In genomic region chr13:112897956-112898785, GRCh38 we compare ENCODE assay signal across 17 cellular contexts.
"Had no signal": no experiment of that assay in that cellular context is flagged by ENCODE, and none has a peak within 500 bp of the region (broad histone marks: within the 10 kb centered on the region; RNA-seq: fewer than 3 reads in every experiment).

No MANE protein-coding gene starts in this region.

- H3K36me3 ChIP-seq: tibial artery, uterus had no signal

- H3K4me3 Mint-ChIP-seq: activated CD4-positive, alpha-beta T cell treated with anti-CD3 and anti-CD28 coated beads, Interleukin-2, amount 10 ng/mL, durations not matched to agents 7 days and 5 days; activated naive CD8-positive, alpha-beta T cell treated with anti-CD3 and anti-CD28 coated beads for 36 hours; activated T-cell treated with anti-CD3 and anti-CD28 coated beads, Interleukin-2, amount 50 U/mL, for 4 hours; brain; T-cell had no signal

- H3K4me3 ChIP-seq: dorsolateral prefrontal cortex, tibial artery, uterus had no signal

- ATAC-seq: activated T-cell treated with anti-CD3 and anti-CD28 coated beads, Interleukin-2, amount 50 U/mL, for 4 hours; SK-N-SH treated with all-trans-retinoic acid at 6 μM for 48 hours; T-cell had no signal

- H3K27ac Mint-ChIP-seq: activated CD4-positive, alpha-beta T cell treated with anti-CD3 and anti-CD28 coated beads, Interleukin-2, amount 10 ng/mL, durations not matched to agents 7 days and 5 days; activated naive CD8-positive, alpha-beta T cell treated with anti-CD3 and anti-CD28 coated beads for 36 hours; T-cell had no signal

- H3K9me3 ChIP-seq: tibial artery, uterus had no signal

- H3K4me1 ChIP-seq: parathyroid adenoma had no signal

- H3K36me3 Mint-ChIP-seq: activated naive CD8-positive, alpha-beta T cell treated with anti-CD3 and anti-CD28 coated beads for 36 hours; brain; T-cell had no signal

- H3K9me3 Mint-ChIP-seq: activated CD4-positive, alpha-beta T cell treated with anti-CD3 and anti-CD28 coated beads, Interleukin-2, amount 10 ng/mL, durations not matched to agents 7 days and 5 days; activated naive CD8-positive, alpha-beta T cell treated with anti-CD3 and anti-CD28 coated beads for 36 hours; activated T-cell treated with anti-CD3 and anti-CD28 coated beads, Interleukin-2, amount 50 U/mL, for 4 hours; T-cell had no signal

- H3K27ac ChIP-seq: epithelial cell of prostate, parathyroid adenoma, tibial artery, uterus had no signal

- DNase-seq: activated CD4-positive, alpha-beta T cell treated with anti-CD3 and anti-CD28 coated beads, Interleukin-2, amount 10 ng/mL, durations not matched to agents 7 days and 5 days; activated CD8-positive, alpha-beta memory T cell treated with anti-CD3 and anti-CD28 coated beads, Interleukin-2, amount 50 U/mL, for 4 hours; activated naive CD8-positive, alpha-beta T cell treated with anti-CD3 and anti-CD28 coated beads for 36 hours; activated T-cell treated with anti-CD3 and anti-CD28 coated beads, Interleukin-2, amount 50 U/mL, for 4 hours; central memory CD4-positive, alpha-beta T cell; foreskin fibroblast; hippocampal formation; stimulated activated CD4-positive, alpha-beta T cell treated with anti-CD3 and anti-CD28 coated beads, Interleukin-2, amount 100 ng/mL, for 24 hours; stimulated activated naive CD4-positive, alpha-beta T cell treated with Interleukin-2 at 50 U/mL for 16 hours; T-cell; uterus had no signal
